In the genomic region with DNA sequence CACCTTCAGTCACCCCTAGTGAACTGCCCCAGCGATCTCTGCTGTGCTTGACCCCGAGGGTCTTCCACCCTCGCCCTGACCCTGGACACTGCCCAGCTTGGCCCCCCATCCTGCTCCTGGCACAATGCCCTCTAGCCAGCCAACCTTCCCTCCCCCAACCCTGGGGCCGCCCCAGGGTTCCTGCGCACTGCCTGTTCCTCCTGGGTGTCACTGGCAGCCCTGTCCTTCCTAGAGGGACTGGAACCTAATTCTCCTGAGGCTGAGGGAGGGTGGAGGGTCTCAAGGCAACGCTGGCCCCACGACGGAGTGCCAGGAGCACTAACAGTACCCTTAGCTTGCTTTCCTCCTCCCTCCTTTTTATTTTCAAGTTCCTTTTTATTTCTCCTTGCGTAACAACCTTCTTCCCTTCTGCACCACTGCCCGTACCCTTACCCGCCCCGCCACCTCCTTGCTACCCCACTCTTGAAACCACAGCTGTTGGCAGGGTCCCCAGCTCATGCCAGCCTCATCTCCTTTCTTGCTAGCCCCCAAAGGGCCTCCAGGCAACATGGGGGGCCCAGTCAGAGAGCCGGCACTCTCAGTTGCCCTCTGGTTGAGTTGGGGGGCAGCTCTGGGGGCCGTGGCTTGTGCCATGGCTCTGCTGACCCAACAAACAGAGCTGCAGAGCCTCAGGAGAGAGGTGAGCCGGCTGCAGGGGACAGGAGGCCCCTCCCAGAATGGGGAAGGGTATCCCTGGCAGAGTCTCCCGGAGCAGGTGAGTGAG, we compare ENCODE assay signal across 8 cellular contexts. TPM values are rescaled to one million over a fixed set of nuclear protein-coding genes. Genes with fewer than 3 reads are reported as not detected.
DNase-seq lines count a peak whose midpoint lies in the region; ATAC-seq and TF ChIP-seq lines count a peak whose summit lies in the region.

A gene with protein sequence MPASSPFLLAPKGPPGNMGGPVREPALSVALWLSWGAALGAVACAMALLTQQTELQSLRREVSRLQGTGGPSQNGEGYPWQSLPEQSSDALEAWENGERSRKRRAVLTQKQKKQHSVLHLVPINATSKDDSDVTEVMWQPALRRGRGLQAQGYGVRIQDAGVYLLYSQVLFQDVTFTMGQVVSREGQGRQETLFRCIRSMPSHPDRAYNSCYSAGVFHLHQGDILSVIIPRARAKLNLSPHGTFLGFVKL (plus strand): TSS at position 207 of the 763 bp plus-strand sequence. CDS start 290 bp downstream, at position 497.

- H3K4me1 Mint-ChIP-seq in CD14-positive monocyte (peaks cover 67% of the 10 kb centered on the region), endothelial cell (ENCODE audit: unreplicated experiment) (peaks cover 36% of the 10 kb centered on the region), nephron (peaks cover 54% of the 10 kb centered on the region)

- intact Hi-C loops in CD14-positive monocyte (cut with micrococcal nuclease), result no loop called here

- TF ChIP-seq CTCF in CD14-positive monocyte (IDR thresholded peaks at IDR 0.05) (no peak), endothelial cell (IDR thresholded peaks at IDR 0.05; ENCODE audit: unreplicated experiment) (no peak), nephron (IDR thresholded peaks at IDR 0.05; ENCODE audit: unreplicated experiment in 3 of 3) (no peak)

- H3K36me3 Mint-ChIP-seq in CD14-positive monocyte (peaks cover 31 to 52% of the 10 kb centered on the region in 2 donors), endothelial cell (ENCODE audit: low read depth, unreplicated experiment) (peaks cover 6% of the 10 kb centered on the region), nephron (ENCODE audit: low read depth) (peaks cover 5% of the 10 kb centered on the region)

- H3K9me3 Mint-ChIP-seq in CD14-positive monocyte (peaks cover 0 to 3% (median 0%) of the 10 kb centered on the region in 7 donors), endothelial cell (ENCODE audit: unreplicated experiment) (no peaks in the 10 kb centered on the region), nephron (no peaks in the 10 kb centered on the region)

- H3K27ac Mint-ChIP-seq in CD14-positive monocyte (peak within 1 kb of the TSS; percentile 93 to 98 (median 97)), endothelial cell (ENCODE audit: unreplicated experiment) (peak within 1 kb of the TSS; percentile 92), nephron (peak within 1 kb of the TSS; percentile 96 to 100 (median 100))

- ATAC-seq in GM18870 (IDR thresholded peaks at IDR 0.05; ENCODE audit: unreplicated experiment), result no peak

- peak within 1 kb of the TSS; percentile 97 to 98 for H3K4me3 Mint-ChIP-seq in CD14-positive monocyte
- H3K4me3 Mint-ChIP-seq in endothelial cell (ENCODE audit: unreplicated experiment), result peak within 1 kb of the TSS; percentile 69
- peak within 1 kb of the TSS; percentile 79 to 90 (median 88) for H3K4me3 Mint-ChIP-seq in nephron

- peaks cover 0 to 8% (median 7%) of the 10 kb centered on the region in 3 donors for H3K27me3 Mint-ChIP-seq in CD14-positive monocyte (ENCODE audit: low read depth in 3 of 3)
- H3K27me3 Mint-ChIP-seq in endothelial cell (ENCODE audit: unreplicated experiment), result peaks cover 11% of the 10 kb centered on the region
- no peaks in the 10 kb centered on the region for H3K27me3 Mint-ChIP-seq in nephron (ENCODE audit: low read depth)

- DNase-seq in CD14-positive monocyte (ENCODE audit: low spot score) (no peak), NOMO-1 treated with DMSO at 0.1 percent for 48 hours (lab: John Stamatoyannopoulos, UW; ENCODE audit: unreplicated experiment) (peak; percentile 87), endothelial cell (ENCODE audit: low spot score) (no peak), A172 (ENCODE audit: low spot score) (no peak), NCI-H510A (lab: John Stamatoyannopoulos, UW) (no peak)
- no peak for DNase-seq in activated CD8-positive, alpha-beta memory T cell treated with anti-CD3 and anti-CD28 coated beads for 24 hours

RNA-seq across cellular contexts. Expression of the gene that starts here (rescaled TPM):
- polyA plus RNA-seq in CD14-positive monocyte, result 100 to 1,000 TPM; 491 to 523 TPM
- 5.6 TPM for total RNA-seq in endothelial cell (ENCODE audit: unreplicated experiment)
- total RNA-seq in A172 (2014; rRNA removed; shearing (Covaris generic)), result 3.7 and 4.1 TPM in 2 replicates
